Comparison of ENCODE assay signal across 18 cellular contexts in the genomic region with DNA sequence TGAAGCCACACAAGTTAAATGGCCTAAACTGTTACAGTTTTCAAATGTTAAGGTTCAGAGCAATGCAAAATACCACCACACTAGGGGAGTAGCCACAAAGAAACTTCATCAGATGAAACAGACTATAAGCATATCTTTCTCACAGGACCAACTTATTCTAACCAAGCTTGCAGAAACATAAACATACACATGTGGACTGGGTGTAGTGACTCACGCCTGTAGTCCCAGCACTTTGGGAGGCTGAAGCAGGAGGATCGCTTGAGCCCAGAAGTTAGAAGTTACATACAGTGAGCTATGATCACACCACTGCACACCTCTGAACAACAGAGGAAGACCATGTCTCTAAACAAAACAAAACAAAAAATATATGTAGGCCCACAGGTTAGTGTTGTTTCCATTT. TPM values are rescaled to one million over a fixed set of nuclear protein-coding genes. Genes with fewer than 3 reads are reported as not detected.
A peak's percentile ranks its signal among the peaks of the same experiment; 100 is the strongest.
DNase-seq lines count a peak whose midpoint lies in the region; ATAC-seq and TF ChIP-seq lines count a peak whose summit lies in the region.
"Had no signal": no experiment of that assay in that cellular context is flagged by ENCODE, and none has a peak within 500 bp of the region (broad histone marks: within the 10 kb centered on the region; RNA-seq: fewer than 3 reads in every experiment).

No MANE protein-coding gene starts in this region.

- TF ChIP-seq CTCF in endothelial cell (IDR thresholded peaks at IDR 0.05; ENCODE audit: unreplicated experiment) (no peak), progenitor cell of endocrine pancreas (IDR thresholded peaks at IDR 0.05; ENCODE audit: unreplicated experiment) (no peak), gastroesophageal sphincter (IDR thresholded peaks at IDR 0.05) (no peak)

- no peak for ATAC-seq in gastroesophageal sphincter
- no peak for ATAC-seq in left colon
- ATAC-seq: Panc1 had no signal

- no peaks in the 10 kb centered on the region for H3K4me1 ChIP-seq in gastroesophageal sphincter

- peaks cover 7% of the 10 kb centered on the region for H3K36me3 ChIP-seq in MG63
- peaks cover 0 to 16% of the 10 kb centered on the region in 2 donors for H3K36me3 ChIP-seq in gastroesophageal sphincter

- H3K36me3 Mint-ChIP-seq in endothelial cell (ENCODE audit: low read depth, unreplicated experiment) (peaks cover 10% of the 10 kb centered on the region), progenitor cell of endocrine pancreas (ENCODE audit: insufficient read depth) (peaks cover 1% of the 10 kb centered on the region)

- H3K4me3 ChIP-seq in MG63 = no peak overlapping the region
- no peak overlapping the region for H3K4me3 ChIP-seq in gastroesophageal sphincter

- WGBS in gastroesophageal sphincter (ENCODE audit: low coverage in 1 of 2), 2 donors = 85 to 100% methylated on average over 2 of the region's 2 CpGs

- H3K4me1 Mint-ChIP-seq in endothelial cell (ENCODE audit: unreplicated experiment) = no peaks in the 10 kb centered on the region
- no peaks in the 10 kb centered on the region for H3K4me1 Mint-ChIP-seq in progenitor cell of endocrine pancreas (ENCODE audit: low read depth)

- H3K9me3 ChIP-seq in MG63 = no peaks in the 10 kb centered on the region
- H3K9me3 ChIP-seq in gastroesophageal sphincter = no peaks in the 10 kb centered on the region
- H3K9me3 ChIP-seq: SK-N-SH had no signal

- DNase-seq in H4 (ENCODE audit: low spot score) (peak; percentile 14), MG63 (peak; percentile 21), endothelial cell (ENCODE audit: low spot score) (no peak), progenitor cell of endocrine pancreas (ENCODE audit: low spot score, unreplicated experiment) (no peak), left colon (no peak), kidney tubule cell (ENCODE audit: low spot score) (no peak)
- DNase-seq: CD4-positive, CD25-positive, alpha-beta regulatory T cell; DMS79; NCI-H1092 treated with DMSO at 0.1 percent for 48 hours; NCI-H146; NCI-H2029; NCI-H2227 treated with DMSO at 0.1 percent for 48 hours; NCI-H510A; NCI-H774; SIG-M5; SK-N-SH had no signal

- H3K27ac ChIP-seq in gastroesophageal sphincter = no peak overlapping the region

- no peak for TF ChIP-seq EP300 in gastroesophageal sphincter (IDR thresholded peaks at IDR 0.05)

- H3K4me3 Mint-ChIP-seq in endothelial cell (ENCODE audit: unreplicated experiment) (peak overlapping the region; percentile 34), progenitor cell of endocrine pancreas (ENCODE audit: low read depth) (no peak overlapping the region)
- H3K4me3 Mint-ChIP-seq: CD4-positive, CD25-positive, alpha-beta regulatory T cell had no signal

- no peak for TF ChIP-seq POLR2A in gastroesophageal sphincter (IDR thresholded peaks at IDR 0.05)

- no peaks in the 10 kb centered on the region for H3K27me3 Mint-ChIP-seq in endothelial cell (ENCODE audit: unreplicated experiment)
- H3K27me3 Mint-ChIP-seq in progenitor cell of endocrine pancreas = no peaks in the 10 kb centered on the region
- H3K27me3 Mint-ChIP-seq: CD4-positive, CD25-positive, alpha-beta regulatory T cell had no signal

- H3K27me3 ChIP-seq in MG63 (no peaks in the 10 kb centered on the region), gastroesophageal sphincter (no peaks in the 10 kb centered on the region)

- H3K27ac Mint-ChIP-seq in endothelial cell (ENCODE audit: unreplicated experiment) = peak overlapping the region; percentile 42
- peak overlapping the region; percentile 64 for H3K27ac Mint-ChIP-seq in progenitor cell of endocrine pancreas

- H3K9me3 Mint-ChIP-seq in endothelial cell (ENCODE audit: unreplicated experiment) (no peaks in the 10 kb centered on the region), progenitor cell of endocrine pancreas (ENCODE audit: low read depth) (no peaks in the 10 kb centered on the region)
- H3K9me3 Mint-ChIP-seq: CD4-positive, CD25-positive, alpha-beta regulatory T cell had no signal

- intact Hi-C loops in left colon (cut with DNase I, micrococcal nuclease) = no loop called here

RNA-seq across cellular contexts. Expression of gene WDR47, which starts 17.3 kb away (rescaled TPM):
- total RNA-seq in H4 (2014; rRNA removed; shearing (Covaris generic)) = 4.7 and 6.1 TPM in 2 replicates
- 19.5 and 23.7 TPM in 2 replicates for total RNA-seq in MG63 (2014; rRNA removed; shearing (Covaris generic); ENCODE audit: low replicate concordance)
- total RNA-seq in endothelial cell (ENCODE audit: unreplicated experiment) (19.4 TPM), progenitor cell of endocrine pancreas (12.1 and 12.2 TPM in 2 replicates), gastroesophageal sphincter (10 to 100 TPM; 19.7 to 31.3 (median 25.1) TPM), left colon (1 to 10 TPM; 7.8 to 8.7 TPM)

RNA-seq across cellular contexts. Expression of gene TAF13, which starts 51.2 kb away (rescaled TPM):
- total RNA-seq in H4 (2014; rRNA removed; shearing (Covaris generic)) = 49.6 and 60.2 TPM in 2 replicates
- 37.6 and 71.7 TPM in 2 replicates for total RNA-seq in MG63 (2014; rRNA removed; shearing (Covaris generic); ENCODE audit: low replicate concordance)
- total RNA-seq in endothelial cell (ENCODE audit: unreplicated experiment) = 33.7 TPM
- total RNA-seq in progenitor cell of endocrine pancreas = 22.0 and 24.1 TPM in 2 replicates
- 10 to 100 TPM; 54.8 to 73.1 (median 59.1) TPM for total RNA-seq in gastroesophageal sphincter
- total RNA-seq in left colon = 10 to 100 TPM; 45.5 to 48.1 TPM

Comparison
In these comparisons a context has a peak if more than half of its experiments do, and no peak if none do; other contexts are left out.
1. DNase-seq: peak in H4 (single experiment) and MG63 (single experiment); none in endothelial cell (single experiment), progenitor cell of endocrine pancreas (single experiment), left colon (0 of 2) and kidney tubule cell (single experiment).